In genomic region chr2:156017486-156017885, GRCh38 we compare ENCODE assay signal across 20 cellular contexts.
DNase-seq lines count a peak whose midpoint lies in the region; ATAC-seq and TF ChIP-seq lines count a peak whose summit lies in the region.
"Had no signal": no experiment of that assay in that cellular context is flagged by ENCODE, and none has a peak within 500 bp of the region (broad histone marks: within the 10 kb centered on the region; RNA-seq: fewer than 3 reads in every experiment).

No MANE protein-coding gene starts in this region.

- H3K27ac ChIP-seq in left ventricle myocardium inferior (replicated peaks) (no peak overlapping the region), psoas muscle (no peak overlapping the region)
- H3K27ac ChIP-seq: 22Rv1, BLaER1, C4-2B, GM23248 had no signal

- in situ Hi-C loops in KBM-7 (cut with MboI; ENCODE audit: low pct_unique_long_range_greater_than_20kb, low sequenced_read_pairs), result no loop called here

- TF ChIP-seq CTCF in left ventricle myocardium inferior (IDR thresholded peaks at IDR 0.05; ENCODE audit: borderline replicate concordance), result no peak
- no peak for TF ChIP-seq CTCF in psoas muscle (IDR thresholded peaks at IDR 0.05)

- no peaks in the 10 kb centered on the region for H3K27me3 ChIP-seq in adipocyte (replicated peaks; ENCODE audit: control insufficient read depth, insufficient read depth, low read length)
- no peaks in the 10 kb centered on the region for H3K27me3 ChIP-seq in left ventricle myocardium inferior (ENCODE audit: low read depth)
- H3K27me3 ChIP-seq in psoas muscle (ENCODE audit: insufficient read depth in 3 of 3, low read length in 2 of 3), result no peaks in the 10 kb centered on the region
- H3K27me3 ChIP-seq: BLaER1 had no signal

- ATAC-seq in psoas muscle, result no peak
- ATAC-seq: CD8-positive, alpha-beta T cell had no signal

- no peak overlapping the region for H3K9ac ChIP-seq in adipocyte (ENCODE audit: low read length)
- H3K9ac ChIP-seq: BLaER1, GM23248 had no signal

- DNase-seq in NCI-H82 (lab: John Stamatoyannopoulos, UW), result peak; percentile 32
- DNase-seq in NCI-H82 treated with DMSO at 0.1 percent for 48 hours (lab: John Stamatoyannopoulos, UW; ENCODE audit: unreplicated experiment), result no peak
- DNase-seq in adipocyte (ENCODE audit: low read depth), result peak; percentile 65
- peak; percentile 6 for DNase-seq in fibroblast of gingiva (ENCODE audit: low read depth)
- no peak for DNase-seq in stimulated activated CD4-positive, alpha-beta T cell treated with anti-CD3 and anti-CD28 coated beads, Interleukin-4, amount 100 ng/mL, for 4 hours
- no peak for DNase-seq in left ventricle myocardium inferior
- no peak for DNase-seq in psoas muscle
- no peak for DNase-seq in KBM-7
- DNase-seq: Caco-2; CD4-positive, CD25-positive, alpha-beta regulatory T cell; CD8-positive, alpha-beta T cell; DMS53; DMS79 treated with DMSO at 0.1 percent for 48 hours; GF-D8; GM23248; H7; HCEC 1CT had no signal

- intact Hi-C loops in left ventricle myocardium inferior (cut with micrococcal nuclease), result no loop called here
- intact Hi-C loops in psoas muscle (cut with DNase I), result no loop called here

- H3K36me3 ChIP-seq in adipocyte (ENCODE audit: control insufficient read depth, insufficient read depth, low read length, severe bottlenecking) (no peaks in the 10 kb centered on the region), left ventricle myocardium inferior (no peaks in the 10 kb centered on the region), psoas muscle (ENCODE audit: insufficient read depth in 1 of 2, low read depth in 1 of 2) (no peaks in the 10 kb centered on the region)
- H3K36me3 ChIP-seq: BLaER1 had no signal

- no peaks in the 10 kb centered on the region for H3K9me3 ChIP-seq in adipocyte (ENCODE audit: control insufficient read depth, low read length)
- no peaks in the 10 kb centered on the region for H3K9me3 ChIP-seq in left ventricle myocardium inferior (replicated peaks)
- no peaks in the 10 kb centered on the region for H3K9me3 ChIP-seq in psoas muscle
- H3K9me3 ChIP-seq: BLaER1, Caco-2 had no signal

- H3K4me1 ChIP-seq in adipocyte (ENCODE audit: control insufficient read depth, insufficient read depth, low read length), result no peaks in the 10 kb centered on the region
- H3K4me1 ChIP-seq in left ventricle myocardium inferior, result no peaks in the 10 kb centered on the region
- no peaks in the 10 kb centered on the region for H3K4me1 ChIP-seq in psoas muscle
- H3K4me1 ChIP-seq: BLaER1 had no signal

- H3K4me3 ChIP-seq in adipocyte (ENCODE audit: low read length), result no peak overlapping the region
- no peak overlapping the region for H3K4me3 ChIP-seq in left ventricle myocardium inferior
- H3K4me3 ChIP-seq in psoas muscle, result no peak overlapping the region
- H3K4me3 ChIP-seq: BLaER1, GM23248 had no signal

Comparison
In these comparisons a context has a peak if more than half of its experiments do, and no peak if none do; other contexts are left out.
1. DNase-seq: peak in NCI-H82 (single experiment), adipocyte (single experiment) and fibroblast of gingiva (single experiment); none in NCI-H82 treated with DMSO at 0.1 percent for 48 hours (single experiment), stimulated activated CD4-positive, alpha-beta T cell treated with anti-CD3 and anti-CD28 coated beads, Interleukin-4, amount 100 ng/mL, for 4 hours (0 of 2), left ventricle myocardium inferior (single experiment), psoas muscle (0 of 2) and KBM-7 (single experiment).